Comparison of ENCODE assay signal across 17 cellular contexts in the genomic region with DNA sequence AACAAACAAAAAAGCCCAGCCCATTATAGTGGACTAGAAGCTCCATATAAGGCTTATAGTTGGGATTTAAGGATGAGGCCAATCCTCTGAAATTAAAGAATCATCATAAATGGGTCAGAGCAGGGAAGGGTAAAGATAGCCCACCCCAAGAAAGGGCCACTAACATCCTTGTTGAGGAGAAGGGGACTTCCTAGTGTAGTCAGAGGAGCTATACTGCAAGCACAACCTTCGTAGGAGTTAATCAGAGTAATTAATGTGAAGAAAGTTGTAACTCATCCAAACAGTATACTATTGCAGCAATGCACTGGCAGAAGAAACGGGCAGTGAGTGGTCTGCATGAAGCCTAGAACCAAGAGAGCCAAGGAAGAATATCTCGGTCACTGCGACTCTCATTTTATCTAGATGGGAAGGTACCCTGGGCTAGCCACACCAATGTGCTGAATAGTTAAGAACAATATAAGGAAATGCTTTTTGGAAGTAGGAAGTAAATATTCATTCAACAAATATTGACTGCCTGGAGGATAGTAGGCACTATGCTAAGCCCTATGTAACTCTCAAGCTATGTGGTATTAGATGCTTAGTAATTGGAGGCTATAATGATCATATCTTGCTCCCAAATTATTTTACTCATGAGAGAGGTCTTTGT.
"Had no signal": no experiment of that assay in that cellular context is flagged by ENCODE, and none has a peak within 500 bp of the region (broad histone marks: within the 10 kb centered on the region; RNA-seq: fewer than 3 reads in every experiment).

No MANE protein-coding gene starts in this region.

- H3K27me3 ChIP-seq: adrenal gland, hepatocyte, testis, upper lobe of left lung had no signal

- H3K4me3 Mint-ChIP-seq: activated naive CD4-positive, alpha-beta T cell treated with anti-CD3 and anti-CD28 coated beads, Interleukin-2, amount 10 ng/mL, durations not matched to agents 7 days and 5 days; central memory CD8-positive, alpha-beta T cell; endodermal cell; neural crest cell; T-cell had no signal

- H3K4me2 ChIP-seq: hepatocyte, SK-N-SH had no signal

- H3K79me2 ChIP-seq: hepatocyte had no signal

- H3K4me1 ChIP-seq: testis had no signal

- H3K9ac ChIP-seq: SK-N-SH had no signal

- H3K4me1 Mint-ChIP-seq: neural crest cell had no signal

- H3K9me3 ChIP-seq: adrenal gland, SK-N-SH, testis, upper lobe of left lung had no signal

- H3K36me3 ChIP-seq: adrenal gland had no signal

- H3K27me3 Mint-ChIP-seq: activated naive CD4-positive, alpha-beta T cell treated with anti-CD3 and anti-CD28 coated beads, Interleukin-2, amount 10 ng/mL, durations not matched to agents 7 days and 5 days; central memory CD8-positive, alpha-beta T cell; T-cell had no signal

- H3K27ac Mint-ChIP-seq: activated naive CD4-positive, alpha-beta T cell treated with anti-CD3 and anti-CD28 coated beads, Interleukin-2, amount 10 ng/mL, durations not matched to agents 7 days and 5 days; endodermal cell had no signal

- H3K27ac ChIP-seq: hepatocyte, testis had no signal

- H3K9me3 Mint-ChIP-seq: activated naive CD4-positive, alpha-beta T cell treated with anti-CD3 and anti-CD28 coated beads, Interleukin-2, amount 10 ng/mL, durations not matched to agents 7 days and 5 days; central memory CD8-positive, alpha-beta T cell; endodermal cell; neural crest cell; T-cell had no signal

- H3K4me3 ChIP-seq: adrenal gland, hepatocyte, testis, upper lobe of left lung had no signal

- H2AFZ ChIP-seq: hepatocyte had no signal

- DNase-seq: activated CD4-positive, alpha-beta T cell treated with anti-CD3 and anti-CD28 coated beads, Interleukin-2, amount 50 U/mL, for 48 hours; activated naive CD4-positive, alpha-beta T cell treated with anti-CD3 and anti-CD28 coated beads, Interleukin-2, amount 10 ng/mL, durations not matched to agents 7 days and 5 days; activated T-cell treated with anti-CD3 and anti-CD28 coated beads, Interleukin-2, amount 50 U/mL, for 1 hour; adrenal gland; dermis blood vessel endothelial cell; endodermal cell; islet precursor cell; mesendoderm; SK-N-SH; stimulated activated naive CD4-positive, alpha-beta T cell; T-cell; T-helper 9 cell; testis had no signal
